Comparison of ENCODE assay signal across 23 cellular contexts in genomic region chr4:159689526-159689925, GRCh38.
"Had no signal": no experiment of that assay in that cellular context is flagged by ENCODE, and none has a peak within 500 bp of the region (broad histone marks: within the 10 kb centered on the region; RNA-seq: fewer than 3 reads in every experiment).

No MANE protein-coding gene starts in this region.

- H3K9me3 ChIP-seq: SJSA1 had no signal

- H3K36me3 Mint-ChIP-seq: T-cell had no signal

- DNase-seq: IMR-90, Karpas-422, KG1, MM.1S, NCI-H1092 treated with DMSO at 0.1 percent for 48 hours, NCI-H1436, NCI-H187, NCI-H2029, NCI-H2081 treated with DMSO at 0.1 percent for 48 hours, NCI-H2227 treated with DMSO at 0.1 percent for 48 hours, NCI-H510A, NCI-H524 treated with DMSO at 0.1 percent for 48 hours, NCI-H69, NCI-H774, PC-9, Peyer's patch, SHP77 treated with DMSO at 0.1 percent for 48 hours, SW 1271, T-cell had no signal

- H3K36me3 ChIP-seq: Peyer's patch, SJSA1 had no signal

- H3K27me3 Mint-ChIP-seq: T-cell had no signal

- H3K4me1 ChIP-seq: Peyer's patch, SJSA1 had no signal

- ATAC-seq: HepG2, Right ventricle myocardium inferior, T-cell had no signal

- H3K4me3 Mint-ChIP-seq: T-cell had no signal

- H3K27ac Mint-ChIP-seq: T-cell had no signal

- H3K27ac ChIP-seq: PC-9, Peyer's patch, SJSA1, SK-N-MC had no signal

- H3K4me3 ChIP-seq: PC-9, Peyer's patch, SJSA1, SK-N-MC had no signal

- H3K4me1 Mint-ChIP-seq: T-cell had no signal

- H3K27me3 ChIP-seq: Peyer's patch, SJSA1 had no signal

- H2AFZ ChIP-seq: PC-9 had no signal

- H3K4me2 ChIP-seq: PC-9 had no signal
